Comparison of ENCODE assay signal across 18 cellular contexts in genomic region chr7:125173571-125173970, GRCh38.
DNase-seq lines count a peak whose midpoint lies in the region; FAIRE-seq and TF ChIP-seq lines count a peak whose summit lies in the region.
"Had no signal": no experiment of that assay in that cellular context is flagged by ENCODE, and none has a peak within 500 bp of the region (broad histone marks: within the 10 kb centered on the region; RNA-seq: fewer than 3 reads in every experiment).

No MANE protein-coding gene starts in this region.

- H2BK5ac ChIP-seq in mesenchymal stem cell (ENCODE audit: low read depth, low read length, poor library complexity, severe bottlenecking) = no peak overlapping the region

- TF ChIP-seq CTCF in astrocyte (IDR thresholded peaks at IDR 0.05; ENCODE audit: insufficient read depth, low read depth, low read length) (no peak), choroid plexus epithelial cell (conservative IDR thresholded peaks at IDR 0.05; ENCODE audit: low read depth, low read length) (no peak)

- H3K4ac ChIP-seq in mesenchymal stem cell (ENCODE audit: low read depth in 1 of 2, low read length in 2 of 2) = no peak overlapping the region

- 100% methylated on average over 2 of the region's 2 CpGs for WGBS in mesenchymal stem cell

- DNase-seq in HT1080 (ENCODE audit: low read depth) (peak; percentile 59), astrocyte (ENCODE audit: low read depth) (peak; percentile 6), choroid plexus epithelial cell (ENCODE audit: low read depth) (peak; percentile 17), mesenchymal stem cell (peak; percentile 7), NCI-H1694 treated with DMSO at 0.1 percent for 48 hours (lab: John Stamatoyannopoulos, UW) (no peak), DMS 273 (lab: John Stamatoyannopoulos, UW; ENCODE audit: unreplicated experiment) (no peak), AG08395 (ENCODE audit: low spot score) (no peak)
- DNase-seq: Caco-2, DMS153, GDM1, KG1, MV-4-11, NCI-H187, NCI-H2227 treated with DMSO at 0.1 percent for 48 hours, NCI-H524, Peyer's patch, Right ventricle myocardium superior had no signal

- no peak overlapping the region for H4K8ac ChIP-seq in mesenchymal stem cell (ENCODE audit: low read length)

- H3K9me3 Mint-ChIP-seq in astrocyte (ENCODE audit: unreplicated experiment) = no peaks in the 10 kb centered on the region

- no peak overlapping the region for H3K4me3 ChIP-seq in astrocyte (ENCODE audit: insufficient read depth, low read depth, low read length)
- H3K4me3 ChIP-seq in choroid plexus epithelial cell (ENCODE audit: low read depth, low read length) = no peak overlapping the region
- H3K4me3 ChIP-seq in mesenchymal stem cell (ENCODE audit: insufficient read depth in 1 of 2, low read depth in 1 of 2, low read length in 2 of 2) = no peak overlapping the region
- H3K4me3 ChIP-seq: Peyer's patch had no signal

- no peak overlapping the region for H2AK5ac ChIP-seq in mesenchymal stem cell (ENCODE audit: low read length, severe bottlenecking)

- no peak overlapping the region for H3K23ac ChIP-seq in mesenchymal stem cell (ENCODE audit: low read length in 2 of 2)

- no peak overlapping the region for H4K91ac ChIP-seq in mesenchymal stem cell (ENCODE audit: low read length)

- H3K79me2 ChIP-seq in astrocyte (ENCODE audit: insufficient read depth, low read length) = no peaks in the 10 kb centered on the region

- no peak overlapping the region for H3K27ac Mint-ChIP-seq in astrocyte (ENCODE audit: unreplicated experiment)
- H3K27ac Mint-ChIP-seq: B cell had no signal

- H3K36me3 ChIP-seq in astrocyte (ENCODE audit: insufficient read depth, low read length) = no peaks in the 10 kb centered on the region
- H3K36me3 ChIP-seq in mesenchymal stem cell (ENCODE audit: control insufficient read depth in 1 of 2, insufficient read depth in 2 of 2, low read depth in 1 of 2, low read length in 2 of 2) = no peaks in the 10 kb centered on the region
- H3K36me3 ChIP-seq: Peyer's patch had no signal

- H3K27me3 ChIP-seq in astrocyte (ENCODE audit: insufficient read depth, low read length) = no peaks in the 10 kb centered on the region
- no peaks in the 10 kb centered on the region for H3K27me3 ChIP-seq in mesenchymal stem cell (ENCODE audit: control insufficient read depth in 1 of 2, insufficient read depth in 1 of 2, low read length in 2 of 2)
- H3K27me3 ChIP-seq: Peyer's patch had no signal

- no peak overlapping the region for H3K14ac ChIP-seq in mesenchymal stem cell (ENCODE audit: low read length in 2 of 2)

- no peaks in the 10 kb centered on the region for H4K20me1 ChIP-seq in astrocyte (ENCODE audit: insufficient read depth, low read length)

- no peak overlapping the region for H2BK15ac ChIP-seq in mesenchymal stem cell (ENCODE audit: low read depth, poor library complexity, severe bottlenecking)

- H3K9ac ChIP-seq in astrocyte (ENCODE audit: low read length) (no peak overlapping the region), mesenchymal stem cell (ENCODE audit: low read length) (no peak overlapping the region)

- H3K27ac ChIP-seq in astrocyte (ENCODE audit: low read depth, low read length) (no peak overlapping the region), mesenchymal stem cell (ENCODE audit: low read length, poor library complexity, severe bottlenecking) (no peak overlapping the region)
- H3K27ac ChIP-seq: Peyer's patch had no signal

- no peak for FAIRE-seq in astrocyte (lab: Jason Lieb, UNC)

- H3K9me3 ChIP-seq in astrocyte (ENCODE audit: insufficient read depth, low read depth, low read length) (no peaks in the 10 kb centered on the region), mesenchymal stem cell (ENCODE audit: control insufficient read depth, low read length) (peaks cover 10% of the 10 kb centered on the region)
- H3K9me3 ChIP-seq: Caco-2, Peyer's patch had no signal

- H3K36me3 Mint-ChIP-seq in astrocyte (ENCODE audit: low read depth, unreplicated experiment) = no peaks in the 10 kb centered on the region

- H3K4me1 ChIP-seq in astrocyte (ENCODE audit: insufficient read depth, low read length) (no peaks in the 10 kb centered on the region), mesenchymal stem cell (ENCODE audit: control insufficient read depth, insufficient read depth, low read depth, low read length) (no peaks in the 10 kb centered on the region)
- H3K4me1 ChIP-seq: Caco-2, Peyer's patch had no signal

- no peaks in the 10 kb centered on the region for H3K79me1 ChIP-seq in mesenchymal stem cell (replicated peaks; ENCODE audit: low read length, poor library complexity, severe bottlenecking)

- H2AFZ ChIP-seq in astrocyte (ENCODE audit: low read depth, low read length) = no peak overlapping the region
- no peak overlapping the region for H2AFZ ChIP-seq in mesenchymal stem cell (ENCODE audit: low read depth, low read length)

- H3K4me3 Mint-ChIP-seq in astrocyte (ENCODE audit: unreplicated experiment) = no peak overlapping the region
- H3K4me3 Mint-ChIP-seq: B cell had no signal

- H3K4me2 ChIP-seq in astrocyte (ENCODE audit: low read length) = no peak overlapping the region
- no peak overlapping the region for H3K4me2 ChIP-seq in mesenchymal stem cell (ENCODE audit: low read length, poor library complexity, severe bottlenecking)

- no peaks in the 10 kb centered on the region for H3K4me1 Mint-ChIP-seq in astrocyte (ENCODE audit: low read depth, unreplicated experiment)
- H3K4me1 Mint-ChIP-seq: B cell had no signal

- H2BK120ac ChIP-seq in mesenchymal stem cell (ENCODE audit: low read depth, low read length) = no peak overlapping the region

- no peaks in the 10 kb centered on the region for H3K27me3 Mint-ChIP-seq in astrocyte (ENCODE audit: low read depth, unreplicated experiment)
- H3K27me3 Mint-ChIP-seq: B cell had no signal

- no peak overlapping the region for H3K18ac ChIP-seq in mesenchymal stem cell (ENCODE audit: low read depth in 1 of 2, low read length in 2 of 2)

- no peak overlapping the region for H2BK12ac ChIP-seq in mesenchymal stem cell (ENCODE audit: low read length in 2 of 2)

Comparison
In these comparisons a context has a peak if more than half of its experiments do, and no peak if none do; other contexts are left out.
1. DNase-seq: peak in HT1080 (single experiment), astrocyte (single experiment), choroid plexus epithelial cell (single experiment) and mesenchymal stem cell (single experiment); none in NCI-H1694 treated with DMSO at 0.1 percent for 48 hours (single experiment), DMS 273 (single experiment) and AG08395 (single experiment).